ENCODE assay signal across 8 cellular contexts in genomic region chr11:77547863-77548551, GRCh38. TPM values are rescaled to one million over a fixed set of nuclear protein-coding genes. Genes with fewer than 3 reads are reported as not detected.
A peak's percentile ranks its signal among the peaks of the same experiment; 100 is the strongest.
DNase-seq lines count a peak whose midpoint lies in the region; ATAC-seq, FAIRE-seq and TF ChIP-seq lines count a peak whose summit lies in the region.

No MANE protein-coding gene starts in this region.

- ATAC-seq in GM21737 (IDR thresholded peaks at IDR 0.05; ENCODE audit: unreplicated experiment) (no peak), GM21723 (IDR thresholded peaks at IDR 0.05; ENCODE audit: unreplicated experiment) (no peak)

- peak; percentile 72 for TF ChIP-seq CTCF in left ventricle myocardium inferior (IDR thresholded peaks at IDR 0.05; ENCODE audit: borderline replicate concordance)

- H3K27me3 ChIP-seq in left ventricle myocardium inferior (ENCODE audit: low read depth) = no peaks in the 10 kb centered on the region

- H3K27ac ChIP-seq in left ventricle myocardium inferior (replicated peaks) = no peak overlapping the region

- H3K4me1 ChIP-seq in left ventricle myocardium inferior = peaks cover 7% of the 10 kb centered on the region

- H3K36me3 ChIP-seq in left ventricle myocardium inferior = no peaks in the 10 kb centered on the region

- intact Hi-C loops in left ventricle myocardium inferior (cut with micrococcal nuclease) = no loop called here

- no peak overlapping the region for H3K4me3 ChIP-seq in left ventricle myocardium inferior

- H3K9me3 ChIP-seq in left ventricle myocardium inferior (replicated peaks) = no peaks in the 10 kb centered on the region

- DNase-seq in DMS79 (lab: John Stamatoyannopoulos, UW) (peak; percentile 56), HTR-8/SVneo (ENCODE audit: insufficient read length, low spot score) (peak; percentile 66), NCI-H774 (lab: John Stamatoyannopoulos, UW) (peak; percentile 81), amniotic epithelial cell (ENCODE audit: low read depth) (peak; percentile 71), left ventricle myocardium inferior (no peak), retina (peak; percentile 67)

- no peak for FAIRE-seq in HTR-8/SVneo (lab: Jason Lieb, UNC)

RNA-seq across cellular contexts. Expression of gene AQP11, which starts 41.7 kb away (rescaled TPM):
- 0.69 TPM for total RNA-seq in left ventricle myocardium inferior
